Comparison of ENCODE assay signal across 22 cellular contexts in genomic region chr16:60091479-60091878, GRCh38.
"Had no signal": no experiment of that assay in that cellular context is flagged by ENCODE, and none has a peak within 500 bp of the region (broad histone marks: within the 10 kb centered on the region; RNA-seq: fewer than 3 reads in every experiment).

No MANE protein-coding gene starts in this region.

- H3K36me3 Mint-ChIP-seq: naive thymus-derived CD8-positive, alpha-beta T cell; neural progenitor cell; stimulated activated memory B cell treated with anti-CD40 and anti-IgM and Interleukin-4, amounts not matched to agents 10 μg/mL and 1 μg/mL and 100 μg/mL, for 72 hours; type B pancreatic cell had no signal

- ATAC-seq: left cardiac atrium; left lung; lower lobe of right lung; naive thymus-derived CD8-positive, alpha-beta T cell; psoas muscle; right lobe of liver; stimulated activated memory B cell treated with anti-CD40 and anti-IgM and Interleukin-4, amounts not matched to agents 10 μg/mL and 1 μg/mL and 100 μg/mL, for 72 hours; stimulated activated naive CD8-positive, alpha-beta T cell treated with anti-CD3 and anti-CD28 coated beads, Interleukin-15, amount 100 ng/mL, for 72 hours had no signal

- H3K4me3 Mint-ChIP-seq: naive thymus-derived CD8-positive, alpha-beta T cell; nephron; neural progenitor cell; stimulated activated memory B cell treated with anti-CD40 and anti-IgM and Interleukin-4, amounts not matched to agents 10 μg/mL and 1 μg/mL and 100 μg/mL, for 72 hours; stimulated activated naive CD8-positive, alpha-beta T cell treated with anti-CD3 and anti-CD28 coated beads, Interleukin-15, amount 100 ng/mL, for 72 hours; type B pancreatic cell had no signal

- H3K9me3 Mint-ChIP-seq: neural progenitor cell; stimulated activated memory B cell treated with anti-CD40 and anti-IgM and Interleukin-4, amounts not matched to agents 10 μg/mL and 1 μg/mL and 100 μg/mL, for 72 hours; type B pancreatic cell had no signal

- H3K4me1 Mint-ChIP-seq: naive thymus-derived CD8-positive, alpha-beta T cell; nephron; neural progenitor cell; stimulated activated memory B cell treated with anti-CD40 and anti-IgM and Interleukin-4, amounts not matched to agents 10 μg/mL and 1 μg/mL and 100 μg/mL, for 72 hours; stimulated activated naive CD8-positive, alpha-beta T cell treated with anti-CD3 and anti-CD28 coated beads, Interleukin-15, amount 100 ng/mL, for 72 hours had no signal

- DNase-seq: kidney glomerular epithelial cell; left cardiac atrium; left lung; lower lobe of right lung; mammary epithelial cell; mesenchymal stem cell; naive thymus-derived CD8-positive, alpha-beta T cell; occipital lobe; psoas muscle; right lobe of liver; stimulated activated CD4-positive, alpha-beta T cell treated with anti-CD3 and anti-CD28 coated beads, Interleukin-1b, Interleukin-23, amount 100 ng/mL, for 48 hours; stimulated activated CD4-positive, alpha-beta T cell treated with anti-CD3 and anti-CD28 coated beads, Interleukin-2, amount 100 ng/mL, for 48 hours; stimulated activated CD4-positive, alpha-beta T cell treated with anti-CD3 and anti-CD28 coated beads, Interleukin-4, amount 100 ng/mL, for 4 hours; stimulated activated CD8-positive, alpha-beta memory T cell treated with anti-CD3 and anti-CD28 coated beads, Interleukin-4, amount 100 ng/mL, for 48 hours; stimulated activated naive CD4-positive, alpha-beta T cell treated with Interleukin-2 at 50 U/mL for 16 hours; stimulated activated naive CD8-positive, alpha-beta T cell treated with anti-CD3 and anti-CD28 coated beads, Interleukin-15, amount 100 ng/mL, for 72 hours; substantia nigra; uterus had no signal

- H3K27ac Mint-ChIP-seq: naive thymus-derived CD8-positive, alpha-beta T cell; neural progenitor cell; stimulated activated memory B cell treated with anti-CD40 and anti-IgM and Interleukin-4, amounts not matched to agents 10 μg/mL and 1 μg/mL and 100 μg/mL, for 72 hours; stimulated activated naive CD8-positive, alpha-beta T cell treated with anti-CD3 and anti-CD28 coated beads, Interleukin-15, amount 100 ng/mL, for 72 hours; type B pancreatic cell had no signal

- H3K27me3 Mint-ChIP-seq: naive thymus-derived CD8-positive, alpha-beta T cell; stimulated activated memory B cell treated with anti-CD40 and anti-IgM and Interleukin-4, amounts not matched to agents 10 μg/mL and 1 μg/mL and 100 μg/mL, for 72 hours; stimulated activated naive CD8-positive, alpha-beta T cell treated with anti-CD3 and anti-CD28 coated beads, Interleukin-15, amount 100 ng/mL, for 72 hours; type B pancreatic cell had no signal
